ENCODE assay signal across 26 cellular contexts in genomic region chr1:183847646-183848045, GRCh38.
"Had no signal": no experiment of that assay in that cellular context is flagged by ENCODE, and none has a peak within 500 bp of the region (broad histone marks: within the 10 kb centered on the region; RNA-seq: fewer than 3 reads in every experiment).

No MANE protein-coding gene starts in this region.

- FAIRE-seq: endometrium, islet of Langerhans had no signal

- H3K4me3 Mint-ChIP-seq: activated B cell treated with CpG ODN at 0.5 μM for 24 hours; activated CD4-positive, alpha-beta T cell treated with anti-CD3 and anti-CD28 coated beads for 36 hours; activated naive CD4-positive, alpha-beta T cell treated with anti-CD3 and anti-CD28 coated beads for 36 hours; activated naive CD8-positive, alpha-beta T cell treated with anti-CD3 and anti-CD28 coated beads, Interleukin-2, amount 10 ng/mL, durations not matched to agents 7 days and 5 days; activated T-cell treated with anti-CD3 and anti-CD28 coated beads, Interleukin-2, amount 50 U/mL, for 24 hours; activated T-helper 17 cell treated with anti-CD3 and anti-CD28 coated beads, Interleukin-2, amount 50 U/mL, for 72 hours; dendritic cell treated with granulocyte-macrophage colony-stimulating factor and Interleukin-4, amounts not matched to agents 40 ng/mL and 50 ng/mL, for 4 days; naive thymus-derived CD4-positive, alpha-beta T cell; neural progenitor cell; T-helper 17 cell had no signal

- H2AFZ ChIP-seq: neural progenitor cell had no signal

- H3K9ac ChIP-seq: neural progenitor cell had no signal

- H3K9me3 ChIP-seq: lower lobe of right lung had no signal

- H3K27ac ChIP-seq: lower lobe of right lung, neural progenitor cell had no signal

- H3K4me1 ChIP-seq: neural progenitor cell had no signal

- H3K4me1 Mint-ChIP-seq: activated T-helper 17 cell treated with anti-CD3 and anti-CD28 coated beads, Interleukin-2, amount 50 U/mL, for 72 hours had no signal

- H3K4me3 ChIP-seq: lower lobe of right lung, neural progenitor cell had no signal

- H3K9me3 Mint-ChIP-seq: activated B cell treated with CpG ODN at 0.5 μM for 24 hours; activated naive CD4-positive, alpha-beta T cell treated with anti-CD3 and anti-CD28 coated beads for 36 hours; activated naive CD8-positive, alpha-beta T cell treated with anti-CD3 and anti-CD28 coated beads, Interleukin-2, amount 10 ng/mL, durations not matched to agents 7 days and 5 days; activated T-cell treated with anti-CD3 and anti-CD28 coated beads, Interleukin-2, amount 50 U/mL, for 24 hours; activated T-helper 17 cell treated with anti-CD3 and anti-CD28 coated beads, Interleukin-2, amount 50 U/mL, for 72 hours; dendritic cell treated with granulocyte-macrophage colony-stimulating factor and Interleukin-4, amounts not matched to agents 40 ng/mL and 50 ng/mL, for 4 days; naive thymus-derived CD4-positive, alpha-beta T cell; neural progenitor cell had no signal

- H3K27me3 Mint-ChIP-seq: activated CD4-positive, alpha-beta T cell treated with anti-CD3 and anti-CD28 coated beads for 36 hours; activated naive CD8-positive, alpha-beta T cell treated with anti-CD3 and anti-CD28 coated beads, Interleukin-2, amount 10 ng/mL, durations not matched to agents 7 days and 5 days; activated T-cell treated with anti-CD3 and anti-CD28 coated beads, Interleukin-2, amount 50 U/mL, for 24 hours; activated T-helper 17 cell treated with anti-CD3 and anti-CD28 coated beads, Interleukin-2, amount 50 U/mL, for 72 hours; dendritic cell treated with granulocyte-macrophage colony-stimulating factor and Interleukin-4, amounts not matched to agents 40 ng/mL and 50 ng/mL, for 4 days; naive thymus-derived CD4-positive, alpha-beta T cell; T-helper 17 cell had no signal

- H3K27me3 ChIP-seq: neural progenitor cell had no signal

- DNase-seq: activated B cell treated with CpG ODN at 0.5 μM for 24 hours; activated CD4-positive, alpha-beta T cell treated with anti-CD3 and anti-CD28 coated beads for 36 hours; activated CD4-positive, alpha-beta T cell treated with anti-CD3 and anti-CD28 coated beads, Interleukin-2, amount 50 U/mL, for 4 hours; activated CD8-positive, alpha-beta memory T cell treated with anti-CD3 and anti-CD28 coated beads for 24 hours; activated CD8-positive, alpha-beta memory T cell treated with anti-CD3 and anti-CD28 coated beads, Interleukin-2, amount 50 U/mL, for 4 hours; activated naive CD4-positive, alpha-beta T cell treated with anti-CD3 and anti-CD28 coated beads for 36 hours; activated naive CD8-positive, alpha-beta T cell treated with anti-CD3 and anti-CD28 coated beads, Interleukin-2, amount 10 ng/mL, durations not matched to agents 7 days and 5 days; activated T-cell treated with anti-CD3 and anti-CD28 coated beads, Interleukin-2, amount 50 U/mL, for 24 hours; amygdala; effector CD4-positive, alpha-beta T cell; foreskin melanocyte; hypothalamus; left colon; lower lobe of right lung; naive thymus-derived CD4-positive, alpha-beta T cell; retina; stimulated activated CD4-positive, alpha-beta T cell treated with anti-CD3 and anti-CD28 coated beads, Interleukin-12 subunit alpha, Interleukin-12 subunit beta, amount 100 ng/mL, for 4 hours; stimulated activated CD4-positive, alpha-beta T cell treated with anti-CD3 and anti-CD28 coated beads, Interleukin-4, amount 100 ng/mL, for 4 hours; stimulated activated naive CD8-positive, alpha-beta T cell treated with anti-CD3 and anti-CD28 coated beads, Interleukin-15, Interleukin-2, amounts not matched to agents 100 U/mL and 50 U/mL, for 24 hours; SW 1271; T-helper 17 cell had no signal

- H3K27ac Mint-ChIP-seq: activated B cell treated with CpG ODN at 0.5 μM for 24 hours; activated CD4-positive, alpha-beta T cell treated with anti-CD3 and anti-CD28 coated beads for 36 hours; activated naive CD4-positive, alpha-beta T cell treated with anti-CD3 and anti-CD28 coated beads for 36 hours; activated naive CD8-positive, alpha-beta T cell treated with anti-CD3 and anti-CD28 coated beads, Interleukin-2, amount 10 ng/mL, durations not matched to agents 7 days and 5 days; activated T-cell treated with anti-CD3 and anti-CD28 coated beads, Interleukin-2, amount 50 U/mL, for 24 hours; activated T-helper 17 cell treated with anti-CD3 and anti-CD28 coated beads, Interleukin-2, amount 50 U/mL, for 72 hours; dendritic cell treated with granulocyte-macrophage colony-stimulating factor and Interleukin-4, amounts not matched to agents 40 ng/mL and 50 ng/mL, for 4 days; naive thymus-derived CD4-positive, alpha-beta T cell; neural progenitor cell; T-helper 17 cell had no signal

- H3K36me3 ChIP-seq: lower lobe of right lung, neural progenitor cell had no signal

- H3K4me2 ChIP-seq: neural progenitor cell had no signal
